ENCODE assay signal across 8 cellular contexts in the genomic region with DNA sequence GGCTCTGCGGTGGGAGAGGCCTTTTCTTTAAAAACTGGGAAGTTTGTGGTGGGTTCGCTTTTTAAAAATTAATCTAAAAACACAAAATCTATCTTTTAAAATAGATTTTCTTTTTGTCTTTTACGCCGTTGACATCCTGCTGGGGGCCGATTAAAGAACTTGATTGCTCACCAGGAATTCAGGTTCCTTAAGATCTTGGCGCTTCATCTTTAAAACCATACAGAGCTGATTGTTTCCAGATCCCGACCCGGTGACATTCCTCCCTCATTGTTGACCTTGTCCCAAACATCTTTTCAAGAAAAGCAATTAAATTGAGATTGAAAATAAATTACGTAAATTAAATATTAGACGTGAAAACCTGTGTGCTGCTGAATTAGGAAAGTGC. TPM values are rescaled to one million over a fixed set of nuclear protein-coding genes. Genes with fewer than 3 reads are reported as not detected.
DNase-seq lines count a peak whose midpoint lies in the region; ATAC-seq and TF ChIP-seq lines count a peak whose summit lies in the region.

No MANE protein-coding gene starts in this region.

- H3K18ac ChIP-seq in mesenchymal stem cell (ENCODE audit: low read depth in 1 of 2, low read length in 2 of 2) = peak overlapping the region; percentile 77 to 85

- peak overlapping the region; percentile 44 for H3K4me2 ChIP-seq in mesenchymal stem cell (ENCODE audit: low read length, poor library complexity, severe bottlenecking)

- no peak for TF ChIP-seq CTCF in left ventricle myocardium inferior (IDR thresholded peaks at IDR 0.05; ENCODE audit: borderline replicate concordance)
- TF ChIP-seq CTCF in breast epithelium (IDR thresholded peaks at IDR 0.05) = no peak

- H2BK5ac ChIP-seq in mesenchymal stem cell (ENCODE audit: low read depth, low read length, poor library complexity, severe bottlenecking) = peak overlapping the region; percentile 58

- 14% methylated on average over 8 of the region's 10 CpGs for WGBS in mesenchymal stem cell
- 11% methylated on average over 10 of the region's 10 CpGs for WGBS in urinary bladder

- H4K91ac ChIP-seq in mesenchymal stem cell (ENCODE audit: low read length) = no peak overlapping the region

- H3K79me1 ChIP-seq in mesenchymal stem cell (replicated peaks; ENCODE audit: low read length, poor library complexity, severe bottlenecking) = no peaks in the 10 kb centered on the region

- H3K4me1 ChIP-seq in left ventricle myocardium inferior = peaks cover 46% of the 10 kb centered on the region
- H3K4me1 ChIP-seq in breast epithelium = peaks cover 0 to 3% of the 10 kb centered on the region in 2 donors
- H3K4me1 ChIP-seq in mesenchymal stem cell (ENCODE audit: control insufficient read depth, insufficient read depth, low read depth, low read length) = no peaks in the 10 kb centered on the region
- H3K4me1 ChIP-seq in urinary bladder (ENCODE audit: insufficient read depth) = no peaks in the 10 kb centered on the region

- H2BK12ac ChIP-seq in mesenchymal stem cell (ENCODE audit: low read length in 2 of 2) = no peak overlapping the region

- H3K14ac ChIP-seq in mesenchymal stem cell (ENCODE audit: low read length in 2 of 2) = no peak overlapping the region

- no peaks in the 10 kb centered on the region for H3K9me3 ChIP-seq in left ventricle myocardium inferior (replicated peaks)
- H3K9me3 ChIP-seq in breast epithelium = no peaks in the 10 kb centered on the region
- H3K9me3 ChIP-seq in mesenchymal stem cell (ENCODE audit: control insufficient read depth, low read length) = no peaks in the 10 kb centered on the region

- TF ChIP-seq POLR2A in breast epithelium (IDR thresholded peaks at IDR 0.05) = no peak

- peak overlapping the region; percentile 89 for H3K27ac ChIP-seq in left ventricle myocardium inferior (replicated peaks)
- H3K27ac ChIP-seq in breast epithelium = peak overlapping the region; percentile 91 to 98
- peak overlapping the region; percentile 88 for H3K27ac ChIP-seq in mesenchymal stem cell (ENCODE audit: low read length, poor library complexity, severe bottlenecking)
- no peak overlapping the region for H3K27ac ChIP-seq in urinary bladder (ENCODE audit: low read depth)

- no peak overlapping the region for H3K4ac ChIP-seq in mesenchymal stem cell (ENCODE audit: low read depth in 1 of 2, low read length in 2 of 2)

- H3K9ac ChIP-seq in mesenchymal stem cell (ENCODE audit: low read length) = peak overlapping the region; percentile 94

- no peak overlapping the region for H2AK5ac ChIP-seq in mesenchymal stem cell (ENCODE audit: low read length, severe bottlenecking)

- no peak overlapping the region for H3K23ac ChIP-seq in mesenchymal stem cell (ENCODE audit: low read length in 2 of 2)

- no peak overlapping the region for H2AFZ ChIP-seq in mesenchymal stem cell (ENCODE audit: low read depth, low read length)

- H3K4me3 ChIP-seq in left ventricle myocardium inferior = peak overlapping the region; percentile 78
- H3K4me3 ChIP-seq in breast epithelium = peak overlapping the region; percentile 63 to 99 (median 89)
- H3K4me3 ChIP-seq in mesenchymal stem cell (ENCODE audit: insufficient read depth in 1 of 2, low read depth in 1 of 2, low read length in 2 of 2) = peak overlapping the region; percentile 95 to 97
- H3K4me3 ChIP-seq in urinary bladder (ENCODE audit: low read depth, low read length) = peak overlapping the region; percentile 72

- no peaks in the 10 kb centered on the region for H3K27me3 ChIP-seq in left ventricle myocardium inferior (ENCODE audit: low read depth)
- no peaks in the 10 kb centered on the region for H3K27me3 ChIP-seq in breast epithelium
- peaks cover 0 to 7% of the 10 kb centered on the region in 2 experiments for H3K27me3 ChIP-seq in mesenchymal stem cell (ENCODE audit: control insufficient read depth in 1 of 2, insufficient read depth in 1 of 2, low read length in 2 of 2)

- H3K36me3 ChIP-seq in left ventricle myocardium inferior (no peaks in the 10 kb centered on the region), breast epithelium (no peaks in the 10 kb centered on the region), mesenchymal stem cell (ENCODE audit: control insufficient read depth in 1 of 2, insufficient read depth in 2 of 2, low read depth in 1 of 2, low read length in 2 of 2) (no peaks in the 10 kb centered on the region), urinary bladder (ENCODE audit: insufficient read depth) (no peaks in the 10 kb centered on the region)

- peak overlapping the region; percentile 50 for H2BK120ac ChIP-seq in mesenchymal stem cell (ENCODE audit: low read depth, low read length)

- DNase-seq in left ventricle myocardium inferior (no peak), left ventricle myocardium superior (no peak), breast epithelium (ENCODE audit: low spot score in 2 of 2) (no peak), mesenchymal stem cell (no peak), NOMO-1 treated with dmso at 0.1 percent for 144 hours (lab: John Stamatoyannopoulos, UW; ENCODE audit: unreplicated experiment) (no peak)
- DNase-seq in stimulated activated CD4-positive, alpha-beta T cell treated with anti-CD3 and anti-CD28 coated beads, Interleukin-4, amount 100 ng/mL, for 24 hours = no peak

- ATAC-seq in left ventricle myocardium superior (no peak), HG03354 (IDR thresholded peaks at IDR 0.05; ENCODE audit: poor library complexity, severe bottlenecking, unreplicated experiment) (no peak)

- intact Hi-C loops in left ventricle myocardium inferior (cut with micrococcal nuclease) = loop anchor here (2.0 kb wide), 1 partner anchor 66 kb away; no protein-coding TSS in a partner anchor
- intact Hi-C loops in left ventricle myocardium superior (cut with micrococcal nuclease) = no loop called here
- intact Hi-C loops in breast epithelium (cut with DNase I; ENCODE audit: low total_unique reads) = no loop called here

- H4K8ac ChIP-seq in mesenchymal stem cell (ENCODE audit: low read length) = peak overlapping the region; percentile 69

- no peak overlapping the region for H2BK15ac ChIP-seq in mesenchymal stem cell (ENCODE audit: low read depth, poor library complexity, severe bottlenecking)

RNA-seq across cellular contexts. Expression of gene ZNF697, which starts 0.5 kb away (rescaled TPM):
- 9.4 TPM for total RNA-seq in left ventricle myocardium inferior
- total RNA-seq in left ventricle myocardium superior = 11.5 TPM
- 1 to 10 TPM; 4.2 to 9.5 (median 7.0) TPM for total RNA-seq in breast epithelium
- polyA plus RNA-seq in mesenchymal stem cell (2013, experiment 1 of 2) = 6.4 TPM
- polyA plus RNA-seq in mesenchymal stem cell (2013, experiment 2 of 2) = 6.3 TPM
- total RNA-seq in urinary bladder = 19.8 TPM
- 2.8 TPM for polyA plus RNA-seq in urinary bladder
